ENCODE assay signal across 8 cellular contexts in genomic region chr14:61320806-61321384, GRCh38. TPM values are rescaled to one million over a fixed set of nuclear protein-coding genes. Genes with fewer than 3 reads are reported as not detected.
DNase-seq lines count a peak whose midpoint lies in the region; ATAC-seq, FAIRE-seq and TF ChIP-seq lines count a peak whose summit lies in the region.

No MANE protein-coding gene starts in this region.

- H3K4me2 ChIP-seq in fibroblast of lung (ENCODE audit: extremely low read depth, insufficient read depth, low read length), result peak overlapping the region; percentile 78

- WGBS in pancreas, 2 donors, result 23 to 24% methylated on average over 29 of the region's 29 CpGs

- no peak for TF ChIP-seq POLR2A in Peyer's patch (IDR thresholded peaks at IDR 0.05)

- H3K9ac ChIP-seq in ES-I3 (ENCODE audit: low read depth, low read length) (peak overlapping the region; percentile 83; the same call in 1 of the 2 replicates), fibroblast of lung (ENCODE audit: insufficient read depth, low read length) (no peak overlapping the region)

- intact Hi-C loops in pancreas (cut with DNase I), result no loop called here

- H3K79me2 ChIP-seq in fibroblast of lung (ENCODE audit: control insufficient read depth, insufficient read depth, low read length), result no peaks in the 10 kb centered on the region

- TF ChIP-seq CTCF in Peyer's patch (IDR thresholded peaks at IDR 0.05) (no peak), fibroblast of lung (conservative IDR thresholded peaks at IDR 0.05 in 1 of 2, IDR thresholded peaks at IDR 0.05 in 1 of 2; ENCODE audit: low read depth in 1 of 2, low read length in 2 of 2) (no peak), pancreas (IDR thresholded peaks at IDR 0.05) (no peak)

- H3K4me3 ChIP-seq in Peyer's patch, result peak overlapping the region; percentile 54 to 92 (median 66)
- H3K4me3 ChIP-seq in fibroblast of lung (replicated peaks in 1 of 4; ENCODE audit: control extremely low read depth in 1 of 4, insufficient read depth in 1 of 4, low read depth in 3 of 4, low read length in 4 of 4), result peak overlapping the region; percentile 25 to 52 (median 36)
- H3K4me3 ChIP-seq in pancreas, result peak overlapping the region; percentile 33 to 91 (median 65)

- H4K20me1 ChIP-seq in fibroblast of lung (ENCODE audit: control insufficient read depth, extremely low read depth, insufficient read depth, low read length), result no peaks in the 10 kb centered on the region

- H3K9me3 ChIP-seq in ES-I3 (ENCODE audit: control insufficient read depth, insufficient read depth, low read length) (no peaks in the 10 kb centered on the region), Peyer's patch (no peaks in the 10 kb centered on the region), fibroblast of lung (ENCODE audit: control insufficient read depth, insufficient read depth, low read depth, low read length) (no peaks in the 10 kb centered on the region), pancreas (no peaks in the 10 kb centered on the region)

- no peak for DNase-seq in Peyer's patch
- no peak for DNase-seq in fibroblast of lung (ENCODE audit: low read depth in 2 of 2)
- DNase-seq in pancreas, result no peak
- no peak for DNase-seq in NCI-H2171 treated with DMSO at 0.1 percent for 48 hours (lab: John Stamatoyannopoulos, UW)
- DNase-seq in NOMO-1 treated with DMSO at 0.1 percent for 48 hours (lab: John Stamatoyannopoulos, UW; ENCODE audit: unreplicated experiment), result no peak

- no peak for FAIRE-seq in pancreas (lab: Jason Lieb, UNC)

- H3K4me1 ChIP-seq in ES-I3 (ENCODE audit: insufficient read depth, low read length) (no peaks in the 10 kb centered on the region), Peyer's patch (peaks cover 0 to 6% (median 0%) of the 10 kb centered on the region in 4 donors), fibroblast of lung (ENCODE audit: control insufficient read depth, extremely low read depth, insufficient read depth, low read length) (no peaks in the 10 kb centered on the region), pancreas (no peaks in the 10 kb centered on the region)

- no peaks in the 10 kb centered on the region for H3K36me3 ChIP-seq in ES-I3 (ENCODE audit: insufficient read depth, low read length)
- H3K36me3 ChIP-seq in Peyer's patch, result no peaks in the 10 kb centered on the region
- H3K36me3 ChIP-seq in fibroblast of lung (ENCODE audit: control insufficient read depth, insufficient read depth, low read length), result no peaks in the 10 kb centered on the region
- H3K36me3 ChIP-seq in pancreas, result no peaks in the 10 kb centered on the region

- H3K27ac ChIP-seq in Peyer's patch, result peak overlapping the region; percentile 80 to 94 (median 82)
- H3K27ac ChIP-seq in fibroblast of lung (ENCODE audit: insufficient read depth, low read length), result no peak overlapping the region
- H3K27ac ChIP-seq in pancreas, result peak overlapping the region; percentile 38 to 70 (median 60)

- H2AFZ ChIP-seq in fibroblast of lung (ENCODE audit: low read length), result no peak overlapping the region

- ATAC-seq in pancreas, result peak in 3 of 4 donors; percentile 8 to 11 (median 10)
- no peak for ATAC-seq in HG02763 (IDR thresholded peaks at IDR 0.05; ENCODE audit: unreplicated experiment)
- no peak for ATAC-seq in GM18907 (IDR thresholded peaks at IDR 0.05; ENCODE audit: unreplicated experiment)

- H3K27me3 ChIP-seq in Peyer's patch (no peaks in the 10 kb centered on the region), fibroblast of lung (ENCODE audit: control insufficient read depth, insufficient read depth, low read length) (peaks cover 35% of the 10 kb centered on the region), pancreas (no peaks in the 10 kb centered on the region)

RNA-seq across cellular contexts. Expression of gene PRKCH, which starts 0.5 kb away (rescaled TPM):
- total RNA-seq in Peyer's patch (10 to 100 TPM; 32.5 to 64.2 (median 53.0) TPM), fibroblast of lung (3.6 and 5.4 TPM in 2 replicates), pancreas (10 to 100 TPM in 3 of 6 donors, 1 to 10 TPM in 3; 5.2 to 16.9 (median 9.5) TPM)
- polyA plus RNA-seq in fibroblast of lung (0.61 and 2.9 TPM in 2 replicates), pancreas (1 to 10 TPM; 3.6 to 9.2 TPM)
- 0.39 and 1.5 TPM in 2 replicates for polyA plus RNA-seq in fibroblast of lung (2012)
- 0.90 and 6.3 TPM in 2 replicates for polyA minus RNA-seq in fibroblast of lung (ENCODE audit: low replicate concordance)

RNA-seq across cellular contexts. Expression of gene TMEM30B, which starts 39.8 kb away (rescaled TPM):
- total RNA-seq in Peyer's patch, result 100 to 1,000 TPM in 1 of 4 donors, 10 to 100 TPM in 2, 1 to 10 TPM in 1; 6.6 to 128 (median 81.9) TPM
- total RNA-seq in fibroblast of lung, result 0.51 and 0.83 TPM in 2 replicates
- 0.22 and 0.52 TPM in 2 replicates for polyA plus RNA-seq in fibroblast of lung
- 0.31 and 0.65 TPM in 2 replicates for polyA plus RNA-seq in fibroblast of lung (2012)
- polyA minus RNA-seq in fibroblast of lung (ENCODE audit: low replicate concordance), result 1.1 and 2.5 TPM in 2 replicates
- total RNA-seq in pancreas, result 10 to 100 TPM; 15.7 to 21.3 (median 17.7) TPM
- 10 to 100 TPM; 10.1 to 18.9 TPM for polyA plus RNA-seq in pancreas

Comparison
In these comparisons a context has a peak if more than half of its experiments do, and no peak if none do; other contexts are left out.
1. ATAC-seq: peak in pancreas (3 of 4); none in HG02763 (single experiment) and GM18907 (single experiment).
2. Peak in every context shown above with its lines, with median percentiles within 50 percentile points of each other: H3K4me3 ChIP-seq.